Comparison of ENCODE assay signal across 28 cellular contexts in the genomic region with DNA sequence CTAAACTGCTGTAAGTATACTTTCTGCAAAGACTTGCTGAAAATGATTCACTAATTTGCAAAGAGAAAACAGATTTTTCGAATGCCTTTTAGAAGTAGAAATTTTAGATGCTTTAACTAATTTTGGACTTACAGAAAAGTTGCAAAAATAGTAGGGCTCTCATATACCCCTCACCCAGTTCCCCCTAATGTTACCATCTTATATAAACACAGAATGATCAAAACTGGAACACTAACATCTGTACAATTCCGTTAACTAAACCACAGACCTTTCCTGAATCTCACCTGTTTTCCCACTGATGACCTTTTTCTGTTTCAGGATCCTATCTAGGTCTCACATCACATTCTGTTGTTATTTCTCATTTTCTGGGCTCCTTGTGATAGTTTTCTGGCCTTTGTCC.
"Had no signal": no experiment of that assay in that cellular context is flagged by ENCODE, and none has a peak within 500 bp of the region (broad histone marks: within the 10 kb centered on the region; RNA-seq: fewer than 3 reads in every experiment).

No MANE protein-coding gene starts in this region.

- ATAC-seq: natural killer cell; right lobe of liver; stimulated activated memory B cell treated with anti-CD40 and anti-IgM and Interleukin-4, amounts not matched to agents 10 μg/mL and 1 μg/mL and 100 μg/mL, for 72 hours; stimulated activated naive CD8-positive, alpha-beta T cell treated with anti-CD3 and anti-CD28 coated beads, Interleukin-15, amount 100 ng/mL, for 72 hours had no signal

- H3K4me2 ChIP-seq: neural progenitor cell, smooth muscle cell had no signal

- H2AFZ ChIP-seq: neural progenitor cell had no signal

- H3K4me3 ChIP-seq: left ventricle myocardium inferior, lung, neural progenitor cell, ovary, right atrium auricular region, right lobe of liver, smooth muscle cell, suprapubic skin, thoracic aorta, tibial artery, uterus had no signal

- H3K36me3 ChIP-seq: left ventricle myocardium inferior, neural progenitor cell, neutrophil, ovary, right atrium auricular region, right lobe of liver, suprapubic skin, tibial artery, uterus had no signal

- H3K36me3 Mint-ChIP-seq: immature natural killer cell, naive B cell, natural killer cell had no signal

- H3K9ac ChIP-seq: neural progenitor cell had no signal

- H3K9me3 ChIP-seq: left ventricle myocardium inferior, neutrophil, ovary, right atrium auricular region, right lobe of liver, suprapubic skin, thoracic aorta, tibial artery, uterus had no signal

- H3K4me3 Mint-ChIP-seq: immature natural killer cell; mesothelial cell of epicardium; naive B cell; natural killer cell; nephron progenitor cell; neural progenitor cell; stimulated activated memory B cell treated with anti-CD40 and anti-IgM and Interleukin-4, amounts not matched to agents 10 μg/mL and 1 μg/mL and 100 μg/mL, for 72 hours; stimulated activated naive CD8-positive, alpha-beta T cell treated with anti-CD3 and anti-CD28 coated beads, Interleukin-15, amount 100 ng/mL, for 72 hours; type B pancreatic cell had no signal

- H3K27ac ChIP-seq: left ventricle myocardium inferior, neural progenitor cell, ovary, right atrium auricular region, right lobe of liver, suprapubic skin, thoracic aorta, tibial artery, uterus had no signal

- H3K9me3 Mint-ChIP-seq: immature natural killer cell; naive B cell; natural killer cell; stimulated activated memory B cell treated with anti-CD40 and anti-IgM and Interleukin-4, amounts not matched to agents 10 μg/mL and 1 μg/mL and 100 μg/mL, for 72 hours; stimulated activated naive CD8-positive, alpha-beta T cell treated with anti-CD3 and anti-CD28 coated beads, Interleukin-15, amount 100 ng/mL, for 72 hours had no signal

- H3K27me3 ChIP-seq: neural progenitor cell, neutrophil, ovary, right atrium auricular region, right lobe of liver, suprapubic skin, tibial artery, uterus had no signal

- H3K27me3 Mint-ChIP-seq: naive B cell; progenitor cell of endocrine pancreas; stimulated activated memory B cell treated with anti-CD40 and anti-IgM and Interleukin-4, amounts not matched to agents 10 μg/mL and 1 μg/mL and 100 μg/mL, for 72 hours; stimulated activated naive CD8-positive, alpha-beta T cell treated with anti-CD3 and anti-CD28 coated beads, Interleukin-15, amount 100 ng/mL, for 72 hours; type B pancreatic cell had no signal

- H3K4me1 ChIP-seq: right lobe of liver had no signal

- DNase-seq: hypothalamus; immature natural killer cell; left ventricle myocardium inferior; mesendoderm; naive B cell; natural killer cell; nephron progenitor cell; ovary; right lobe of liver; stimulated activated CD4-positive, alpha-beta T cell treated with anti-CD3 and anti-CD28 coated beads, Interleukin-1b, Interleukin-23, amount 100 ng/mL, for 48 hours; stimulated activated CD4-positive, alpha-beta T cell treated with anti-CD3 and anti-CD28 coated beads, Interleukin-2, amount 100 ng/mL, for 48 hours; stimulated activated CD4-positive, alpha-beta T cell treated with anti-CD3 and anti-CD28 coated beads, Interleukin-4, amount 100 ng/mL, for 4 hours; stimulated activated CD8-positive, alpha-beta memory T cell treated with anti-CD3 and anti-CD28 coated beads, Interleukin-4, amount 100 ng/mL, for 48 hours; stimulated activated naive CD4-positive, alpha-beta T cell treated with Interleukin-2 at 50 U/mL for 16 hours; stimulated activated naive CD8-positive, alpha-beta T cell treated with anti-CD3 and anti-CD28 coated beads, Interleukin-15, amount 100 ng/mL, for 72 hours; tibial artery; uterus had no signal

- H3K27ac Mint-ChIP-seq: immature natural killer cell; mesothelial cell of epicardium; natural killer cell; nephron progenitor cell; neural progenitor cell; progenitor cell of endocrine pancreas; stimulated activated memory B cell treated with anti-CD40 and anti-IgM and Interleukin-4, amounts not matched to agents 10 μg/mL and 1 μg/mL and 100 μg/mL, for 72 hours; stimulated activated naive CD8-positive, alpha-beta T cell treated with anti-CD3 and anti-CD28 coated beads, Interleukin-15, amount 100 ng/mL, for 72 hours; type B pancreatic cell had no signal
